15 cellular contexts compared by ENCODE assay signal in genomic region chr2:66084948-66085590, GRCh38.
"Had no signal": no experiment of that assay in that cellular context is flagged by ENCODE, and none has a peak within 500 bp of the region (broad histone marks: within the 10 kb centered on the region; RNA-seq: fewer than 3 reads in every experiment).

No MANE protein-coding gene starts in this region.

- H3K4me1 ChIP-seq: breast epithelium, stomach had no signal

- H3K9me3 ChIP-seq: thoracic aorta had no signal

- H3K27ac ChIP-seq: breast epithelium, stomach, thoracic aorta, VCaP had no signal

- DNase-seq: activated CD4-positive, alpha-beta memory T cell treated with anti-CD3 and anti-CD28 coated beads, Interleukin-2, amount 10 ng/mL, durations not matched to agents 7 days and 5 days; activated CD4-positive, alpha-beta T cell treated with anti-CD3 and anti-CD28 coated beads for 36 hours; activated naive CD8-positive, alpha-beta T cell treated with anti-CD3 and anti-CD28 coated beads, Interleukin-2, amount 10 ng/mL, durations not matched to agents 7 days and 5 days; activated T-cell treated with anti-CD3 and anti-CD28 coated beads, Interleukin-2, amount 50 U/mL, for 72 hours; aorta; dermis blood vessel endothelial cell; erythroblast; hypothalamus; retina; stimulated activated CD4-positive, alpha-beta T cell treated with anti-CD3 and anti-CD28 coated beads, Interleukin-15, amount 100 ng/mL, for 24 hours; stimulated activated CD4-positive, alpha-beta T cell treated with anti-CD3 and anti-CD28 coated beads, Interleukin-4, amount 100 ng/mL, for 4 hours; stomach had no signal

- H3K36me3 ChIP-seq: breast epithelium, stomach, thoracic aorta had no signal

- H3K27me3 ChIP-seq: breast epithelium had no signal

- H3K4me3 ChIP-seq: breast epithelium, stomach, thoracic aorta had no signal

- ATAC-seq: activated CD4-positive, alpha-beta T cell treated with anti-CD3 and anti-CD28 coated beads for 36 hours; activated T-cell treated with anti-CD3 and anti-CD28 coated beads, Interleukin-2, amount 50 U/mL, for 72 hours had no signal
